Comparison of ENCODE assay signal across 8 cellular contexts in genomic region chr12:27015730-27016076, GRCh38. TPM values are rescaled to one million over a fixed set of nuclear protein-coding genes. Genes with fewer than 3 reads are reported as not detected.
DNase-seq lines count a peak whose midpoint lies in the region; ATAC-seq, FAIRE-seq and TF ChIP-seq lines count a peak whose summit lies in the region.

No MANE protein-coding gene starts in this region.

- peaks cover 26% of the 10 kb centered on the region for H3K79me2 ChIP-seq in OCI-LY1 (ENCODE audit: insufficient read depth, low read length)

- no peaks in the 10 kb centered on the region for H3F3A ChIP-seq in OCI-LY1 (ENCODE audit: insufficient read depth, low read length)

- H3K27ac ChIP-seq in OCI-LY1 (ENCODE audit: low read depth, low read length, poor library complexity, severe bottlenecking) = peak overlapping the region; percentile 84
- peak overlapping the region; percentile 90 for H3K27ac ChIP-seq in neutrophil

- H3K4me3 ChIP-seq in BE2C (ENCODE audit: low read depth, low read length) (no peak overlapping the region), OCI-LY1 (ENCODE audit: low read depth, low read length, poor library complexity, severe bottlenecking) (no peak overlapping the region), choroid plexus epithelial cell (ENCODE audit: low read depth, low read length) (no peak overlapping the region), neutrophil (ENCODE audit: low read depth in 1 of 2, low read length in 1 of 2) (no peak overlapping the region)

- H3K4me2 ChIP-seq in OCI-LY1 (ENCODE audit: low read length) = peak overlapping the region; percentile 84; the same call in 1 of the 2 replicates

- H3K9me3 ChIP-seq in BE2C (no peaks in the 10 kb centered on the region), OCI-LY1 (ENCODE audit: low read length) (no peaks in the 10 kb centered on the region), neutrophil (no peaks in the 10 kb centered on the region)

- H3K4me1 ChIP-seq in BE2C (peaks cover 3% of the 10 kb centered on the region; the same call in 1 of the 2 replicates), OCI-LY1 (ENCODE audit: insufficient read depth, low read length, severe bottlenecking) (peaks cover 42% of the 10 kb centered on the region), neutrophil (ENCODE audit: control insufficient read depth in 1 of 2, insufficient read depth in 1 of 2, low read depth in 1 of 2, low read length in 1 of 2) (peaks cover 59 to 64% of the 10 kb centered on the region in 2 experiments)

- H3K36me3 ChIP-seq in BE2C (no peaks in the 10 kb centered on the region), OCI-LY1 (ENCODE audit: insufficient read depth, low read length) (no peaks in the 10 kb centered on the region), neutrophil (no peaks in the 10 kb centered on the region)

- H3K27me3 ChIP-seq in BE2C (no peaks in the 10 kb centered on the region), OCI-LY1 (ENCODE audit: insufficient read depth, low read length) (no peaks in the 10 kb centered on the region), neutrophil (no peaks in the 10 kb centered on the region)

- no peak overlapping the region for H2AFZ ChIP-seq in OCI-LY1 (ENCODE audit: low read length)

- ATAC-seq in HG02840 (IDR thresholded peaks at IDR 0.05; ENCODE audit: low FRiP score, unreplicated experiment) = no peak
- ATAC-seq in GM21360 (IDR thresholded peaks at IDR 0.05; ENCODE audit: unreplicated experiment) = no peak

- TF ChIP-seq CTCF in BE2C (IDR thresholded peaks at IDR 0.05; ENCODE audit: low read depth, low read length) (peak; percentile 5), OCI-LY1 (IDR thresholded peaks at IDR 0.05; ENCODE audit: low read length) (peak; percentile 52), choroid plexus epithelial cell (conservative IDR thresholded peaks at IDR 0.05; ENCODE audit: low read depth, low read length) (no peak), neutrophil (IDR thresholded peaks at IDR 0.05) (no peak)

- no peaks in the 10 kb centered on the region for H4K20me1 ChIP-seq in OCI-LY1 (ENCODE audit: insufficient read depth, low read length)

- no peaks in the 10 kb centered on the region for H3K9me2 ChIP-seq in OCI-LY1 (ENCODE audit: low read depth, low read length)

- peak overlapping the region; percentile 3; the same call in 1 of the 2 replicates for H3K9ac ChIP-seq in OCI-LY1 (ENCODE audit: low read length)

- DNase-seq in BE2C (no peak), GM19239 (ENCODE audit: insufficient read length, low spot score) (no peak), choroid plexus epithelial cell (ENCODE audit: low read depth) (peak; percentile 71), HuH-7 (ENCODE audit: low spot score) (no peak)

- peak; percentile 84 for FAIRE-seq in GM19239 (lab: Jason Lieb, UNC)

RNA-seq across cellular contexts. Expression of gene TM7SF3, which starts 1.5 kb away (rescaled TPM):
- 30.9 TPM for polyA plus RNA-seq in BE2C (2012; ENCODE audit: insufficient read depth, insufficient read length, low read depth)

RNA-seq across cellular contexts. Expression of gene MED21, which starts 6.7 kb away (rescaled TPM):
- 20.7 TPM for polyA plus RNA-seq in BE2C (2012; ENCODE audit: insufficient read depth, insufficient read length, low read depth)

Comparison
In these comparisons a context has a peak if more than half of its experiments do, and no peak if none do; other contexts are left out.
1. CTCF ChIP-seq: peak in BE2C (single experiment) and OCI-LY1 (single experiment); none in choroid plexus epithelial cell (single experiment) and neutrophil (single experiment).